10 cellular contexts compared by ENCODE assay signal in the genomic region with DNA sequence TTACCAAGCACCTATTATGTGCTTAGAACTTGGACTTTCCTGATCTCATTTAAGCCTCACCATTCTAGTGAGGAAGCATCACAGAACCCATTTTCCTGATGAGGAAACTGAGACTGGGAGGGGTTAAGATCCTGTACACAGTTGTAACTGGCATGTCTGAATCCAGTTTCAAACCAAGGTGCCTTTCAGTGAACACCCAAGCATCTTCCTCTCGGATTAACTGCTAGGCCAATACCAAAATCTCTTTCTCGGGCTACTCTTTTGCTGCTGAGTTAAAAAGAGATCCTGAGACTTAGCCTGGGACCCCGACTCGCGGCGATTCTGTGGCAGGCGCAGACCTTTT. TPM values are rescaled to one million over a fixed set of nuclear protein-coding genes. Genes with fewer than 3 reads are reported as not detected.
DNase-seq lines count a peak whose midpoint lies in the region; ATAC-seq and TF ChIP-seq lines count a peak whose summit lies in the region.
"Had no signal": no experiment of that assay in that cellular context is flagged by ENCODE, and none has a peak within 500 bp of the region (broad histone marks: within the 10 kb centered on the region; RNA-seq: fewer than 3 reads in every experiment).

No MANE protein-coding gene starts in this region.

- H3K4me3 ChIP-seq in HEK293 (ENCODE audit: low read depth, low read length), result peak overlapping the region; percentile 20
- peak overlapping the region; percentile 47 for H3K4me3 ChIP-seq in iPS-15b (ENCODE audit: low read depth, low read length)
- H3K4me3 ChIP-seq in skeletal muscle tissue (ENCODE audit: low read length in 3 of 3), result peak overlapping the region in 2 of 3 donors; percentile 27 to 70

- H3K36me3 ChIP-seq in HEK293 (ENCODE audit: control insufficient read depth in 2 of 2, insufficient read depth in 1 of 2, low read length in 2 of 2) (no peaks in the 10 kb centered on the region), iPS-15b (ENCODE audit: control insufficient read depth, insufficient read depth, low read length) (no peaks in the 10 kb centered on the region), skeletal muscle tissue (ENCODE audit: control insufficient read depth in 3 of 3, insufficient read depth in 3 of 3, low read length in 3 of 3) (no peaks in the 10 kb centered on the region)
- H3K36me3 ChIP-seq: right atrium auricular region had no signal

- H3K9me3 ChIP-seq in HEK293 (ENCODE audit: control insufficient read depth, insufficient read depth, low read depth, low read length) (no peaks in the 10 kb centered on the region), iPS-15b (ENCODE audit: control insufficient read depth, insufficient read depth, low read length) (no peaks in the 10 kb centered on the region), skeletal muscle tissue (ENCODE audit: control insufficient read depth in 3 of 3, low read length in 3 of 3) (no peaks in the 10 kb centered on the region), T-helper 17 cell (ENCODE audit: control insufficient read depth, low read length, poor library complexity, severe bottlenecking) (no peaks in the 10 kb centered on the region)
- H3K9me3 ChIP-seq: right atrium auricular region had no signal

- H3K9ac ChIP-seq in iPS-15b (ENCODE audit: low read depth, low read length), result no peak overlapping the region
- H3K9ac ChIP-seq in skeletal muscle tissue (ENCODE audit: low read depth in 1 of 3, low read length in 3 of 3), result no peak overlapping the region

- ATAC-seq in WTC11 (no peak), GM18517 (IDR thresholded peaks at IDR 0.05; ENCODE audit: unreplicated experiment) (no peak), T-helper 17 cell (no peak)

- POLR2A ChIA-PET in HEK293 (lab: Yijun Ruan, JAX) (interaction anchor here (0.6 to 2.1 kb wide), 4 partner anchors 191 to 222 kb away, joined by 3 to 8 read pairs (median 5); a partner anchor contains a TSS), WTC11 (lab: Charles Lee) (interaction anchor here (1.9 kb wide), 1 partner anchor 118 kb away, joined by 8 read pairs; no protein-coding TSS in a partner anchor)

- H3K4me3 Mint-ChIP-seq in WTC11 (peak overlapping the region; percentile 25), T-helper 17 cell (no peak overlapping the region)

- H3K27me3 ChIP-seq in iPS-15b (ENCODE audit: control insufficient read depth, insufficient read depth, low read length) (peaks cover 48% of the 10 kb centered on the region), skeletal muscle tissue (ENCODE audit: control insufficient read depth in 3 of 3, insufficient read depth in 3 of 3, low read length in 3 of 3) (peaks cover 34 to 37% (median 35%) of the 10 kb centered on the region in 3 donors)
- H3K27me3 ChIP-seq: right atrium auricular region had no signal

- H3K27ac Mint-ChIP-seq in WTC11, result no peak overlapping the region
- no peak overlapping the region for H3K27ac Mint-ChIP-seq in T-helper 17 cell
- H3K27ac Mint-ChIP-seq: T-cell had no signal

- H3K9me3 Mint-ChIP-seq in WTC11, result no peaks in the 10 kb centered on the region
- H3K9me3 Mint-ChIP-seq: T-cell had no signal

- peaks cover 19% of the 10 kb centered on the region for H3K4me1 ChIP-seq in HEK293 (ENCODE audit: control insufficient read depth, insufficient read depth, low read length)
- H3K4me1 ChIP-seq in iPS-15b (ENCODE audit: control insufficient read depth, insufficient read depth, low read length), result peaks cover 3% of the 10 kb centered on the region
- H3K4me1 ChIP-seq in skeletal muscle tissue (ENCODE audit: control insufficient read depth in 3 of 3, insufficient read depth in 3 of 3, low read length in 3 of 3), result peaks cover 22 to 33% (median 31%) of the 10 kb centered on the region in 3 donors

- H3K27ac ChIP-seq in HEK293 (ENCODE audit: extremely low read depth, low read depth, low read length) (no peak overlapping the region), skeletal muscle tissue (ENCODE audit: low read depth, low read length) (no peak overlapping the region)
- H3K27ac ChIP-seq: right atrium auricular region had no signal

- no peaks in the 10 kb centered on the region for H3K36me3 Mint-ChIP-seq in WTC11
- H3K36me3 Mint-ChIP-seq in T-helper 17 cell (ENCODE audit: low read depth), result peaks cover 2% of the 10 kb centered on the region
- H3K36me3 Mint-ChIP-seq: T-cell had no signal

- TF ChIP-seq CTCF in HEK293 (tag by site-specific recombination; IDR thresholded peaks at IDR 0.05), result no peak
- no peak for TF ChIP-seq CTCF in WTC11 (IDR thresholded peaks at IDR 0.05)

- H3K4me1 Mint-ChIP-seq in WTC11 (peaks cover 11% of the 10 kb centered on the region), T-helper 17 cell (peaks cover 7% of the 10 kb centered on the region)

- CTCF ChIA-PET in HEK293 (lab: Yijun Ruan, JAX), result interaction anchor here (0.6 to 6.6 kb wide), 25 partner anchors 8 to 488 kb away, joined by 3 to 203 read pairs (median 5); no protein-coding TSS in a partner anchor
- CTCF ChIA-PET in WTC11 (lab: Charles Lee), result interaction anchor here (0.9 to 6.4 kb wide), 24 partner anchors 38 to 328 kb away, joined by 3 to 143 read pairs (median 14); a partner anchor contains a TSS

- H3K27me3 Mint-ChIP-seq in WTC11 (ENCODE audit: low read depth) (peaks cover 55% of the 10 kb centered on the region), T-helper 17 cell (peaks cover 65% of the 10 kb centered on the region)

- no peak for DNase-seq in WTC11 (ENCODE audit: low spot score)
- no peak for DNase-seq in T-helper 17 cell
- no peak for DNase-seq in SW480 (ENCODE audit: low spot score)
- DNase-seq in GOT3 (lab: John Stamatoyannopoulos, UW), result no peak

TF ChIP-seq in HEK293, 187 proteins besides CTCF, POLR2A, EP300 and RAD21:
- TF ChIP-seq ZNF155 (tag by site-specific recombination; IDR thresholded peaks at IDR 0.05) (no peak), ZNF335 (tag by site-specific recombination; conservative IDR thresholded peaks at IDR 0.05) (peak; percentile 29)

TF ChIP-seq in WTC11, 78 proteins besides CTCF, POLR2A, EP300 and RAD21 (continues in another document):
- TF ChIP-seq MYBL2 (CRISPR knock-in tag; IDR thresholded peaks at IDR 0.05) (no peak), ZNF121 (CRISPR knock-in tag; IDR thresholded peaks at IDR 0.05) (no peak), KAT7 (CRISPR knock-in tag; IDR thresholded peaks at IDR 0.05; ENCODE audit: borderline replicate concordance) (no peak), ELF4 (CRISPR knock-in tag; IDR thresholded peaks at IDR 0.05; ENCODE audit: low read depth) (no peak), GTF2I (CRISPR knock-in tag; conservative IDR thresholded peaks at IDR 0.05) (no peak; the same call in 1 of the 2 replicates), SMAD3 (CRISPR knock-in tag; IDR thresholded peaks at IDR 0.05; ENCODE audit: borderline replicate concordance) (no peak), FOXK1 (CRISPR knock-in tag; IDR thresholded peaks at IDR 0.05) (no peak), SP1 (CRISPR knock-in tag; conservative IDR thresholded peaks at IDR 0.05) (no peak)
- TF ChIP-seq, protein P1, sequence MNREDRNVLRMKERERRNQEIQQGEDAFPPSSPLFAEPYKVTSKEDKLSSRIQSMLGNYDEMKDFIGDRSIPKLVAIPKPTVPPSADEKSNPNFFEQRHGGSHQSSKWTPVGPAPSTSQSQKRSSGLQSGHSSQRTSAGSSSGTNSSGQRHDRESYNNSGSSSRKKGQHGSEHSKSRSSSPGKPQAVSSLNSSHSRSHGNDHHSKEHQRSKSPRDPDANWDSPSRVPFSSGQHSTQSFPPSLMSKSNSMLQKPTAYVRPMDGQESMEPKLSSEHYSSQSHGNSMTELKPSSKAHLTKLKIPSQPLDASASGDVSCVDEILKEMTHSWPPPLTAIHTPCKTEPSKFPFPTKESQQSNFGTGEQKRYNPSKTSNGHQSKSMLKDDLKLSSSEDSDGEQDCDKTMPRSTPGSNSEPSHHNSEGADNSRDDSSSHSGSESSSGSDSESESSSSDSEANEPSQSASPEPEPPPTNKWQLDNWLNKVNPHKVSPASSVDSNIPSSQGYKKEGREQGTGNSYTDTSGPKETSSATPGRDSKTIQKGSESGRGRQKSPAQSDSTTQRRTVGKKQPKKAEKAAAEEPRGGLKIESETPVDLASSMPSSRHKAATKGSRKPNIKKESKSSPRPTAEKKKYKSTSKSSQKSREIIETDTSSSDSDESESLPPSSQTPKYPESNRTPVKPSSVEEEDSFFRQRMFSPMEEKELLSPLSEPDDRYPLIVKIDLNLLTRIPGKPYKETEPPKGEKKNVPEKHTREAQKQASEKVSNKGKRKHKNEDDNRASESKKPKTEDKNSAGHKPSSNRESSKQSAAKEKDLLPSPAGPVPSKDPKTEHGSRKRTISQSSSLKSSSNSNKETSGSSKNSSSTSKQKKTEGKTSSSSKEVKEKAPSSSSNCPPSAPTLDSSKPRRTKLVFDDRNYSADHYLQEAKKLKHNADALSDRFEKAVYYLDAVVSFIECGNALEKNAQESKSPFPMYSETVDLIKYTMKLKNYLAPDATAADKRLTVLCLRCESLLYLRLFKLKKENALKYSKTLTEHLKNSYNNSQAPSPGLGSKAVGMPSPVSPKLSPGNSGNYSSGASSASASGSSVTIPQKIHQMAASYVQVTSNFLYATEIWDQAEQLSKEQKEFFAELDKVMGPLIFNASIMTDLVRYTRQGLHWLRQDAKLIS (CRISPR knock-in tag; IDR thresholded peaks at IDR 0.05; ENCODE audit: borderline replicate concordance), result no peak
- TF ChIP-seq, protein P2, sequence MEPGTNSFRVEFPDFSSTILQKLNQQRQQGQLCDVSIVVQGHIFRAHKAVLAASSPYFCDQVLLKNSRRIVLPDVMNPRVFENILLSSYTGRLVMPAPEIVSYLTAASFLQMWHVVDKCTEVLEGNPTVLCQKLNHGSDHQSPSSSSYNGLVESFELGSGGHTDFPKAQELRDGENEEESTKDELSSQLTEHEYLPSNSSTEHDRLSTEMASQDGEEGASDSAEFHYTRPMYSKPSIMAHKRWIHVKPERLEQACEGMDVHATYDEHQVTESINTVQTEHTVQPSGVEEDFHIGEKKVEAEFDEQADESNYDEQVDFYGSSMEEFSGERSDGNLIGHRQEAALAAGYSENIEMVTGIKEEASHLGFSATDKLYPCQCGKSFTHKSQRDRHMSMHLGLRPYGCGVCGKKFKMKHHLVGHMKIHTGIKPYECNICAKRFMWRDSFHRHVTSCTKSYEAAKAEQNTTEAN (CRISPR knock-in tag; IDR thresholded peaks at IDR 0.05), result no peak
- TF ChIP-seq, protein P3, sequence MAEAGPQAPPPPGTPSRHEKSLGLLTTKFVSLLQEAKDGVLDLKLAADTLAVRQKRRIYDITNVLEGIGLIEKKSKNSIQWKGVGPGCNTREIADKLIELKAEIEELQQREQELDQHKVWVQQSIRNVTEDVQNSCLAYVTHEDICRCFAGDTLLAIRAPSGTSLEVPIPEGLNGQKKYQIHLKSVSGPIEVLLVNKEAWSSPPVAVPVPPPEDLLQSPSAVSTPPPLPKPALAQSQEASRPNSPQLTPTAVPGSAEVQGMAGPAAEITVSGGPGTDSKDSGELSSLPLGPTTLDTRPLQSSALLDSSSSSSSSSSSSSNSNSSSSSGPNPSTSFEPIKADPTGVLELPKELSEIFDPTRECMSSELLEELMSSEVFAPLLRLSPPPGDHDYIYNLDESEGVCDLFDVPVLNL (CRISPR knock-in tag; IDR thresholded peaks at IDR 0.05; ENCODE audit: borderline replicate concordance, low read depth), result no peak

RNA-seq across cellular contexts. Expression of a gene that starts 0.6 kb away (rescaled TPM):
- total RNA-seq in WTC11 (2021) (0.57 to 1.2 TPM (median 0.87 TPM) in 3 replicates), skeletal muscle tissue (0.52 TPM), T-helper 17 cell (under 1 TPM; 0.15 to 0.42 TPM)
